Comparison of ENCODE assay signal across 8 cellular contexts in genomic region chr9:131420913-131421312, GRCh38. TPM values are rescaled to one million over a fixed set of nuclear protein-coding genes. Genes with fewer than 3 reads are reported as not detected.
A peak's percentile ranks its signal among the peaks of the same experiment; 100 is the strongest.
DNase-seq lines count a peak whose midpoint lies in the region; ATAC-seq and TF ChIP-seq lines count a peak whose summit lies in the region.

No MANE protein-coding gene starts in this region.

- TF ChIP-seq POLR2A in upper lobe of left lung (IDR thresholded peaks at IDR 0.05): no peak

- DNase-seq in Right ventricle myocardium superior: no peak
- DNase-seq in cardiac septum (ENCODE audit: low spot score): no peak
- DNase-seq in brain microvascular endothelial cell: no peak
- peak in 1 of 2 donors; percentile 40 for DNase-seq in left lung
- DNase-seq in upper lobe of left lung: peak in 1 of 2 donors; percentile 60
- DNase-seq in T-helper 9 cell: no peak

- H3K36me3 ChIP-seq in brain microvascular endothelial cell (replicated peaks): peaks cover 8% of the 10 kb centered on the region
- no peaks in the 10 kb centered on the region for H3K36me3 ChIP-seq in left lung
- H3K36me3 ChIP-seq in upper lobe of left lung: peaks cover 0 to 3% (median 0%) of the 10 kb centered on the region in 4 donors

- H3K9me3 ChIP-seq in left lung (no peaks in the 10 kb centered on the region), upper lobe of left lung (no peaks in the 10 kb centered on the region)

- peak; percentile 24 for ATAC-seq in Right ventricle myocardium superior (ENCODE audit: poor library complexity)
- ATAC-seq in left lung: peak; percentile 74
- ATAC-seq in upper lobe of left lung (ENCODE audit: low FRiP score in 2 of 2): peak in 1 of 2 donors; percentile 42
- no peak for ATAC-seq in HG03039 (IDR thresholded peaks at IDR 0.05; ENCODE audit: unreplicated experiment)
- ATAC-seq in HG03354 (IDR thresholded peaks at IDR 0.05; ENCODE audit: poor library complexity, severe bottlenecking, unreplicated experiment): no peak

- in situ Hi-C loops in brain microvascular endothelial cell (cut with HindIII; ENCODE audit: low pct_ligation_motif_present, low sequenced_read_pairs): no loop called here

- no peaks in the 10 kb centered on the region for H3K27me3 ChIP-seq in brain microvascular endothelial cell (replicated peaks)
- no peaks in the 10 kb centered on the region for H3K27me3 ChIP-seq in left lung
- no peaks in the 10 kb centered on the region for H3K27me3 ChIP-seq in upper lobe of left lung

- intact Hi-C loops in Right ventricle myocardium superior (cut with DNase I) (no loop called here), cardiac septum (cut with DNase I) (no loop called here), left lung (cut with DNase I) (no loop called here)

- 26 to 28% methylated on average over 4 to 5 of the region's 5 CpGs for WGBS in upper lobe of left lung, 2 donors

- peaks cover 49 to 73% of the 10 kb centered on the region in 2 donors for H3K4me1 ChIP-seq in left lung
- peaks cover 61 to 83% (median 66%) of the 10 kb centered on the region in 4 donors for H3K4me1 ChIP-seq in upper lobe of left lung

- TF ChIP-seq EP300 in upper lobe of left lung (IDR thresholded peaks at IDR 0.05): no peak

- H3K27ac ChIP-seq in brain microvascular endothelial cell (no peak overlapping the region), left lung (peak overlapping the region in 1 of 2 donors; percentile 33), upper lobe of left lung (peak overlapping the region in 3 of 4 donors; percentile 32 to 84 (median 66))

- H3K4me3 ChIP-seq in brain microvascular endothelial cell (ENCODE audit: low read depth, low read length) (no peak overlapping the region), left lung (no peak overlapping the region), upper lobe of left lung (no peak overlapping the region)

- TF ChIP-seq CTCF in brain microvascular endothelial cell (IDR thresholded peaks at IDR 0.05; ENCODE audit: low read depth, low read length, missing control alignments) (peak; percentile 36), left lung (IDR thresholded peaks at IDR 0.05) (no peak), upper lobe of left lung (IDR thresholded peaks at IDR 0.05) (peak in 1 of 6 experiments; percentile 7)

RNA-seq across cellular contexts. Expression of gene PRRC2B, which starts 27.0 kb away (rescaled TPM):
- total RNA-seq in Right ventricle myocardium superior (124 TPM), cardiac septum (151 TPM), left lung (100 to 1,000 TPM; 165 to 176 TPM), upper lobe of left lung (100 to 1,000 TPM; 114 to 348 (median 186) TPM)

Comparison
In these comparisons a context has a peak if more than half of its experiments do, and no peak if none do; other contexts are left out.
1. ATAC-seq: peak in Right ventricle myocardium superior (single experiment) and left lung (single experiment); none in HG03039 (single experiment) and HG03354 (single experiment).